15 cellular contexts compared by ENCODE assay signal in the genomic region with DNA sequence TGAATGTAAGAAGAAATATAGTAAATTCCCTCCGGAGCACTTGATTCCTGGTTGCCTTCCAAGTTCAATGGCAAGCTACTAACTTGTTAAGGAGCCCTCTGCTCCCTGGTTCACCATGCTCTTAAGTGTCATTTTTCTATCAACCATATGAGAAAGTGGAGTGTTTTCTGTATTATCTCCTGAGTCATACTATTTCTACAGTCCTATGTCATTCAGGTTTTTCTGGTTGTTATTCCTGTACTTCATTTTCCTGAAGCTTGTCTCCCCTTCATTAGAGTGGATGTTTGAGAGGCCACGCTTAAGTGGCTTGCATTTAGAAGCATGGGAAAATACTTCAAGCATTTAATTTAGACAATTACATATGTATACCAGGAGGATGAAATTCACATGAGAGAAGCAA. TPM values are rescaled to one million over a fixed set of nuclear protein-coding genes. Genes with fewer than 3 reads are reported as not detected.
"Had no signal": no experiment of that assay in that cellular context is flagged by ENCODE, and none has a peak within 500 bp of the region (broad histone marks: within the 10 kb centered on the region; RNA-seq: fewer than 3 reads in every experiment).

No MANE protein-coding gene starts in this region.

- H3K36me3 ChIP-seq: cardiac muscle cell, neural progenitor cell, ovary, vagina had no signal

- H3K9me3 Mint-ChIP-seq: activated CD4-positive, alpha-beta memory T cell treated with anti-CD3 and anti-CD28 coated beads, Interleukin-2, amount 10 ng/mL, durations not matched to agents 7 days and 5 days; neural progenitor cell had no signal

- H3K9me3 ChIP-seq: ovary, vagina had no signal

- H3K4me3 Mint-ChIP-seq: activated CD4-positive, alpha-beta memory T cell treated with anti-CD3 and anti-CD28 coated beads, Interleukin-2, amount 10 ng/mL, durations not matched to agents 7 days and 5 days; activated T-cell treated with anti-CD3 and anti-CD28 coated beads, Interleukin-2, amount 50 U/mL, for 72 hours; neural progenitor cell had no signal

- H3K4me1 Mint-ChIP-seq: activated CD4-positive, alpha-beta memory T cell treated with anti-CD3 and anti-CD28 coated beads, Interleukin-2, amount 10 ng/mL, durations not matched to agents 7 days and 5 days had no signal

- DNase-seq: activated CD4-positive, alpha-beta memory T cell treated with anti-CD3 and anti-CD28 coated beads, Interleukin-2, amount 10 ng/mL, durations not matched to agents 7 days and 5 days; activated CD8-positive, alpha-beta memory T cell treated with anti-CD3 and anti-CD28 coated beads, Interleukin-2, amount 50 U/mL, for 4 hours; activated T-cell treated with anti-CD3 and anti-CD28 coated beads, Interleukin-2, amount 50 U/mL, for 72 hours; aorta; foreskin melanocyte; head of caudate nucleus; ovary; T1000 had no signal

- ATAC-seq: activated T-cell treated with anti-CD3 and anti-CD28 coated beads, Interleukin-2, amount 50 U/mL, for 72 hours; left lobe of liver had no signal

- H3K27me3 ChIP-seq: cardiac muscle cell, neural progenitor cell, ovary, vagina had no signal

- H3K27me3 Mint-ChIP-seq: activated CD4-positive, alpha-beta memory T cell treated with anti-CD3 and anti-CD28 coated beads, Interleukin-2, amount 10 ng/mL, durations not matched to agents 7 days and 5 days had no signal

- H3K27ac ChIP-seq: cardiac muscle cell, neural progenitor cell, ovary, skin epidermis, vagina, VCaP had no signal

- H3K4me1 ChIP-seq: neural progenitor cell, vagina had no signal

- H3K4me3 ChIP-seq: cardiac muscle cell, neural progenitor cell, ovary, skin epidermis, vagina had no signal

- H3K27ac Mint-ChIP-seq: activated CD4-positive, alpha-beta memory T cell treated with anti-CD3 and anti-CD28 coated beads, Interleukin-2, amount 10 ng/mL, durations not matched to agents 7 days and 5 days; activated T-cell treated with anti-CD3 and anti-CD28 coated beads, Interleukin-2, amount 50 U/mL, for 72 hours; neural progenitor cell had no signal

RNA-seq across cellular contexts. Expression of a gene that starts 14.7 kb away (rescaled TPM):
- total RNA-seq: cardiac muscle cell, left lobe of liver, mesenteric fat pad had no signal
- polyA plus RNA-seq: cardiac muscle cell had no signal
